ENCODE assay signal across 14 cellular contexts in genomic region chr14:103656031-103656757, GRCh38. TPM values are rescaled to one million over a fixed set of nuclear protein-coding genes. Genes with fewer than 3 reads are reported as not detected.
A peak's percentile ranks its signal among the peaks of the same experiment; 100 is the strongest.
DNase-seq lines count a peak whose midpoint lies in the region; ATAC-seq and TF ChIP-seq lines count a peak whose summit lies in the region.
"Had no signal": no experiment of that assay in that cellular context is flagged by ENCODE, and none has a peak within 500 bp of the region (broad histone marks: within the 10 kb centered on the region; RNA-seq: fewer than 3 reads in every experiment).

No MANE protein-coding gene starts in this region.

- H3K9me3 Mint-ChIP-seq in activated naive CD8-positive, alpha-beta T cell (ENCODE audit: low read depth): no peaks in the 10 kb centered on the region
- H3K9me3 Mint-ChIP-seq in activated naive CD8-positive, alpha-beta T cell treated with anti-CD3 and anti-CD28 coated beads for 36 hours: no peaks in the 10 kb centered on the region
- H3K9me3 Mint-ChIP-seq in activated B cell treated with CpG ODN at 0.5 μM for 24 hours (no peaks in the 10 kb centered on the region), progenitor cell of endocrine pancreas (ENCODE audit: low read depth) (no peaks in the 10 kb centered on the region)
- H3K9me3 Mint-ChIP-seq: stimulated activated memory B cell treated with anti-CD40 and anti-IgM and Interleukin-4, amounts not matched to agents 10 μg/mL and 1 μg/mL and 100 μg/mL, for 72 hours had no signal

- ATAC-seq in activated B cell treated with CpG ODN at 0.5 μM for 24 hours (ENCODE audit: low read depth): no peak
- ATAC-seq in left colon: peak; percentile 19
- ATAC-seq: stimulated activated memory B cell treated with anti-CD40 and anti-IgM and Interleukin-4, amounts not matched to agents 10 μg/mL and 1 μg/mL and 100 μg/mL, for 72 hours had no signal

- H3K36me3 Mint-ChIP-seq in activated naive CD8-positive, alpha-beta T cell: peaks cover 8% of the 10 kb centered on the region
- H3K36me3 Mint-ChIP-seq in activated naive CD8-positive, alpha-beta T cell treated with anti-CD3 and anti-CD28 coated beads for 36 hours: peaks cover 17% of the 10 kb centered on the region
- peaks cover 58% of the 10 kb centered on the region for H3K36me3 Mint-ChIP-seq in activated B cell treated with CpG ODN at 0.5 μM for 24 hours (ENCODE audit: low read depth)
- peaks cover 21% of the 10 kb centered on the region for H3K36me3 Mint-ChIP-seq in progenitor cell of endocrine pancreas (ENCODE audit: insufficient read depth)

- TF ChIP-seq CTCF in activated B cell treated with CpG ODN at 0.5 μM for 24 hours (IDR thresholded peaks at IDR 0.05) (no peak), progenitor cell of endocrine pancreas (IDR thresholded peaks at IDR 0.05; ENCODE audit: unreplicated experiment) (no peak)

- H3K4me3 Mint-ChIP-seq in activated naive CD8-positive, alpha-beta T cell: no peak overlapping the region
- no peak overlapping the region for H3K4me3 Mint-ChIP-seq in activated naive CD8-positive, alpha-beta T cell treated with anti-CD3 and anti-CD28 coated beads for 36 hours
- H3K4me3 Mint-ChIP-seq in activated B cell treated with CpG ODN at 0.5 μM for 24 hours (no peak overlapping the region), progenitor cell of endocrine pancreas (ENCODE audit: low read depth) (no peak overlapping the region)
- H3K4me3 Mint-ChIP-seq: stimulated activated memory B cell treated with anti-CD40 and anti-IgM and Interleukin-4, amounts not matched to agents 10 μg/mL and 1 μg/mL and 100 μg/mL, for 72 hours had no signal

- peaks cover 11% of the 10 kb centered on the region for H3K4me1 Mint-ChIP-seq in activated naive CD8-positive, alpha-beta T cell (ENCODE audit: low read depth)
- H3K4me1 Mint-ChIP-seq in activated naive CD8-positive, alpha-beta T cell treated with anti-CD3 and anti-CD28 coated beads for 36 hours: peaks cover 4% of the 10 kb centered on the region
- H3K4me1 Mint-ChIP-seq in activated B cell treated with CpG ODN at 0.5 μM for 24 hours (peaks cover 18% of the 10 kb centered on the region), progenitor cell of endocrine pancreas (ENCODE audit: low read depth) (peaks cover 2% of the 10 kb centered on the region)

- DNase-seq in activated naive CD8-positive, alpha-beta T cell treated with anti-CD3 and anti-CD28 coated beads for 36 hours: no peak
- DNase-seq in activated B cell treated with CpG ODN at 0.5 μM for 24 hours (no peak), left colon (no peak), SK-N-DZ (ENCODE audit: low spot score) (no peak), hepatic stellate cell (ENCODE audit: low spot score) (no peak), T-helper 1 cell (no peak), progenitor cell of endocrine pancreas (ENCODE audit: low spot score, unreplicated experiment) (no peak)
- DNase-seq: Calu3, GF-D8, mammary epithelial cell, NCI-H2171 treated with DMSO at 0.1 percent for 48 hours, SK-N-SH had no signal

- intact Hi-C loops in activated B cell treated with CpG ODN at 0.5 μM for 24 hours (cut with micrococcal nuclease): no loop called here
- intact Hi-C loops in left colon (cut with DNase I, micrococcal nuclease): no loop called here

- peak overlapping the region; percentile 43 for H3K27ac Mint-ChIP-seq in activated naive CD8-positive, alpha-beta T cell
- no peak overlapping the region for H3K27ac Mint-ChIP-seq in activated naive CD8-positive, alpha-beta T cell treated with anti-CD3 and anti-CD28 coated beads for 36 hours
- H3K27ac Mint-ChIP-seq in activated B cell treated with CpG ODN at 0.5 μM for 24 hours (peak overlapping the region; percentile 20), progenitor cell of endocrine pancreas (no peak overlapping the region)
- H3K27ac Mint-ChIP-seq: stimulated activated memory B cell treated with anti-CD40 and anti-IgM and Interleukin-4, amounts not matched to agents 10 μg/mL and 1 μg/mL and 100 μg/mL, for 72 hours had no signal

- CTCF ChIA-PET in activated B cell treated with CpG ODN at 0.5 μM for 24 hours (lab: Charles Lee): no interaction called here

- H3K27me3 Mint-ChIP-seq in activated naive CD8-positive, alpha-beta T cell: no peaks in the 10 kb centered on the region
- no peaks in the 10 kb centered on the region for H3K27me3 Mint-ChIP-seq in activated naive CD8-positive, alpha-beta T cell treated with anti-CD3 and anti-CD28 coated beads for 36 hours
- no peaks in the 10 kb centered on the region for H3K27me3 Mint-ChIP-seq in activated B cell treated with CpG ODN at 0.5 μM for 24 hours
- no peaks in the 10 kb centered on the region for H3K27me3 Mint-ChIP-seq in progenitor cell of endocrine pancreas
- H3K27me3 Mint-ChIP-seq: stimulated activated memory B cell treated with anti-CD40 and anti-IgM and Interleukin-4, amounts not matched to agents 10 μg/mL and 1 μg/mL and 100 μg/mL, for 72 hours had no signal

- POLR2A ChIA-PET in activated B cell treated with CpG ODN at 0.5 μM for 24 hours (lab: Charles Lee): no interaction called here

RNA-seq across cellular contexts. Expression of gene KLC1, which starts 27.2 kb away (rescaled TPM):
- total RNA-seq in activated naive CD8-positive, alpha-beta T cell treated with anti-CD3 and anti-CD28 coated beads for 36 hours: 10 to 100 TPM; 88.0 to 88.6 TPM
- 126 and 153 TPM in 2 replicates for total RNA-seq in activated B cell treated with CpG ODN at 0.5 μM for 24 hours
- 10 to 100 TPM; 83.6 to 88.0 TPM for total RNA-seq in left colon
- polyA plus RNA-seq in SK-N-DZ (2014; cell fraction: cytosol; rRNA removed): 159 and 164 TPM in 2 replicates
- polyA plus RNA-seq in SK-N-DZ (2014; cell fraction: nucleus; rRNA removed): 125 and 134 TPM in 2 replicates
- 178 and 180 TPM in 2 replicates for total RNA-seq in progenitor cell of endocrine pancreas

RNA-seq across cellular contexts. Expression of gene XRCC3, which starts 59.1 kb away (rescaled TPM):
- 10 to 100 TPM; 57.8 to 65.0 TPM for total RNA-seq in activated naive CD8-positive, alpha-beta T cell treated with anti-CD3 and anti-CD28 coated beads for 36 hours
- total RNA-seq in activated B cell treated with CpG ODN at 0.5 μM for 24 hours (23.5 and 26.0 TPM in 2 replicates), left colon (10 to 100 TPM in 1 of 2 donors, 1 to 10 TPM in 1; 7.9 to 16.2 TPM), progenitor cell of endocrine pancreas (25.7 and 30.2 TPM in 2 replicates)
- 33.5 and 41.9 TPM in 2 replicates for polyA plus RNA-seq in SK-N-DZ (2014; cell fraction: cytosol; rRNA removed)
- polyA plus RNA-seq in SK-N-DZ (2014; cell fraction: nucleus; rRNA removed): 61.4 and 67.5 TPM in 2 replicates

RNA-seq across cellular contexts. Expression of gene ZFYVE21, which starts 59.4 kb away (rescaled TPM):
- total RNA-seq in activated naive CD8-positive, alpha-beta T cell treated with anti-CD3 and anti-CD28 coated beads for 36 hours: 1 to 10 TPM; 8.0 to 8.9 TPM
- total RNA-seq in activated B cell treated with CpG ODN at 0.5 μM for 24 hours (12.4 and 16.7 TPM in 2 replicates), left colon (10 to 100 TPM; 51.2 to 54.9 TPM), progenitor cell of endocrine pancreas (47.2 and 52.5 TPM in 2 replicates)
- 20.8 and 20.9 TPM in 2 replicates for polyA plus RNA-seq in SK-N-DZ (2014; cell fraction: cytosol; rRNA removed)
- 52.4 and 53.0 TPM in 2 replicates for polyA plus RNA-seq in SK-N-DZ (2014; cell fraction: nucleus; rRNA removed)

Comparison
In these comparisons a context has a peak if more than half of its experiments do, and no peak if none do; other contexts are left out.
1. H3K27ac Mint-ChIP-seq: peak in activated naive CD8-positive, alpha-beta T cell (single experiment) and activated B cell treated with CpG ODN at 0.5 μM for 24 hours (single experiment); none in activated naive CD8-positive, alpha-beta T cell treated with anti-CD3 and anti-CD28 coated beads for 36 hours (single experiment) and progenitor cell of endocrine pancreas (single experiment).